In genomic region chr9:136078498-136079011, GRCh38 we compare ENCODE assay signal across 24 cellular contexts. TPM values are rescaled to one million over a fixed set of nuclear protein-coding genes. Genes with fewer than 3 reads are reported as not detected.
DNase-seq lines count a peak whose midpoint lies in the region; ATAC-seq lines count a peak whose summit lies in the region.
"Had no signal": no experiment of that assay in that cellular context is flagged by ENCODE, and none has a peak within 500 bp of the region (broad histone marks: within the 10 kb centered on the region; RNA-seq: fewer than 3 reads in every experiment).

No MANE protein-coding gene starts in this region.

- H3K14ac ChIP-seq in neuronal stem cell (ENCODE audit: low read length), result no peak overlapping the region

- peak; percentile 0 for DNase-seq in stimulated activated CD4-positive, alpha-beta T cell treated with anti-CD3 and anti-CD28 coated beads, Interleukin-4, amount 100 ng/mL, for 1 hour
- DNase-seq in stimulated activated CD4-positive, alpha-beta T cell treated with anti-CD3 and anti-CD28 coated beads, Interleukin-12 subunit alpha, Interleukin-12 subunit beta, amount 100 ng/mL, for 4 hours, result no peak
- DNase-seq in epidermal melanocyte (ENCODE audit: insufficient read length, low spot score) (peak; percentile 10), neuronal stem cell (ENCODE audit: low spot score) (no peak), aorta (peak; percentile 31 to 74), SIG-M5 treated with dmso at 0.1 percent for 504 hours (lab: John Stamatoyannopoulos, UW; ENCODE audit: unreplicated experiment) (no peak), NCI-H2107 treated with DMSO at 0.1 percent for 48 hours (lab: John Stamatoyannopoulos, UW; ENCODE audit: unreplicated experiment) (no peak)
- DNase-seq: activated CD4-positive, alpha-beta T cell treated with anti-CD3 and anti-CD28 coated beads for 48 hours; activated T-cell treated with anti-CD3 and anti-CD28 coated beads, Interleukin-2, amount 50 U/mL, for 24 hours; Caco-2; GF-D8; KG1; NCI-H1417 treated with DMSO at 0.1 percent for 48 hours; NCI-H2081 treated with DMSO at 0.1 percent for 48 hours; NCI-H748 treated with DMSO at 0.1 percent for 48 hours; stimulated activated CD4-positive, alpha-beta T cell treated with anti-CD3 and anti-CD28 coated beads, Interleukin-4, amount 100 ng/mL, for 4 hours; stimulated activated naive B cell treated with anti-CD40 and anti-IgM and Interleukin-4, amounts not matched to agents 10 μg/mL and 1 μg/mL and 100 μg/mL, for 72 hours; T-helper 9 cell; WERI-Rb-1 had no signal

- peak overlapping the region; percentile 89 for H2AK5ac ChIP-seq in neuronal stem cell (ENCODE audit: low read depth, low read length)

- H4K91ac ChIP-seq in neuronal stem cell (ENCODE audit: low read depth, low read length, poor library complexity), result no peak overlapping the region

- no peak overlapping the region for H4K8ac ChIP-seq in neuronal stem cell (ENCODE audit: low read depth, low read length)

- H3K27me3 ChIP-seq in neuronal stem cell (ENCODE audit: control insufficient read depth in 3 of 3, insufficient read depth in 3 of 3, low read depth in 1 of 3, low read length in 3 of 3) (no peaks in the 10 kb centered on the region), aorta (ENCODE audit: control insufficient read depth in 1 of 2, insufficient read depth in 2 of 2, low read length in 1 of 2) (no peaks in the 10 kb centered on the region)
- H3K27me3 ChIP-seq: ovary, right lobe of liver, suprapubic skin had no signal

- H2BK120ac ChIP-seq in neuronal stem cell (ENCODE audit: low read depth, low read length), result no peak overlapping the region

- peak overlapping the region; percentile 48 for H3K18ac ChIP-seq in neuronal stem cell (ENCODE audit: low read length)

- peaks cover 6% of the 10 kb centered on the region for H3K79me1 ChIP-seq in neuronal stem cell (ENCODE audit: low read depth, low read length)

- H3K9ac ChIP-seq in neuronal stem cell (ENCODE audit: low read depth, low read length, poor library complexity), result peak overlapping the region; percentile 30

- H2AFZ ChIP-seq in neuronal stem cell (ENCODE audit: low read length), result no peak overlapping the region

- no CpG with 5 or more reads among the region's 27 CpGs for WGBS in neuronal stem cell (ENCODE audit: extremely low coverage in 2 of 2, insufficient read length in 2 of 2, insufficient replicate concordance in 1 of 2), 2 donors
- WGBS in aorta, 2 donors, result 85 to 86% methylated on average over 27 of the region's 27 CpGs

- ATAC-seq in aorta (ENCODE audit: low FRiP score), result no peak
- no peak for ATAC-seq in GM19328 (IDR thresholded peaks at IDR 0.05; ENCODE audit: unreplicated experiment)
- ATAC-seq: naive thymus-derived CD8-positive, alpha-beta T cell; right lobe of liver; stimulated activated naive B cell treated with anti-CD40 and anti-IgM and Interleukin-4, amounts not matched to agents 10 μg/mL and 1 μg/mL and 100 μg/mL, for 72 hours had no signal

- H3K27ac ChIP-seq in neuronal stem cell (replicated peaks; ENCODE audit: low read length), result no peak overlapping the region
- H3K27ac ChIP-seq in aorta (ENCODE audit: low read depth in 1 of 2, low read length in 2 of 2), result no peak overlapping the region
- H3K27ac ChIP-seq: ovary, right lobe of liver, suprapubic skin, WERI-Rb-1 had no signal

- H3K4me3 ChIP-seq in neuronal stem cell (ENCODE audit: low read length in 2 of 2) (no peak overlapping the region), aorta (ENCODE audit: low read length in 2 of 2) (no peak overlapping the region)
- H3K4me3 ChIP-seq: ovary, right lobe of liver, suprapubic skin had no signal

- H3K23ac ChIP-seq in neuronal stem cell (ENCODE audit: low read depth, low read length, poor library complexity), result peak overlapping the region; percentile 55

- H3K36me3 ChIP-seq in neuronal stem cell (replicated peaks in 1 of 2; ENCODE audit: control insufficient read depth in 2 of 2, insufficient read depth in 2 of 2, low read length in 2 of 2), result peaks cover 0 to 1% of the 10 kb centered on the region in 2 donors
- no peaks in the 10 kb centered on the region for H3K36me3 ChIP-seq in aorta (ENCODE audit: control insufficient read depth in 1 of 2, insufficient read depth in 2 of 2, low read length in 1 of 2)
- H3K36me3 ChIP-seq: ovary, right lobe of liver, WERI-Rb-1 had no signal

- no peak overlapping the region for H3K4me2 ChIP-seq in neuronal stem cell (ENCODE audit: insufficient read depth, low read length, poor library complexity, severe bottlenecking)

- H2BK5ac ChIP-seq in neuronal stem cell (ENCODE audit: low read length), result peak overlapping the region; percentile 66

- H3K4ac ChIP-seq in neuronal stem cell (ENCODE audit: low read length), result peak overlapping the region; percentile 53

- H2BK12ac ChIP-seq in neuronal stem cell (ENCODE audit: low read length), result peak overlapping the region; percentile 46

- no peaks in the 10 kb centered on the region for H3K4me1 ChIP-seq in neuronal stem cell (ENCODE audit: control insufficient read depth in 2 of 2, insufficient read depth in 1 of 2, low read depth in 1 of 2, low read length in 2 of 2)
- no peaks in the 10 kb centered on the region for H3K4me1 ChIP-seq in aorta (ENCODE audit: control insufficient read depth in 1 of 2, insufficient read depth in 2 of 2, low read length in 2 of 2)
- H3K4me1 ChIP-seq: Caco-2, right lobe of liver had no signal

- intact Hi-C loops in aorta (cut with DNase I), result no loop called here

- no peak overlapping the region for H2BK15ac ChIP-seq in neuronal stem cell (ENCODE audit: low read length)

- no peaks in the 10 kb centered on the region for H3K9me3 ChIP-seq in neuronal stem cell (replicated peaks in 1 of 2; ENCODE audit: control insufficient read depth in 2 of 2, insufficient read depth in 1 of 2, low read depth in 1 of 2, low read length in 2 of 2)
- H3K9me3 ChIP-seq in aorta (ENCODE audit: control insufficient read depth, low read length), result no peaks in the 10 kb centered on the region
- H3K9me3 ChIP-seq: Caco-2, ovary, right lobe of liver, suprapubic skin had no signal

RNA-seq across cellular contexts. Expression of gene NACC2, which starts 16.5 kb away (rescaled TPM):
- polyA plus RNA-seq in neuronal stem cell (2013, experiment 1 of 2), result 4.9 TPM
- polyA plus RNA-seq in neuronal stem cell (2013, experiment 2 of 2), result 5.0 TPM
- total RNA-seq in aorta, result 10 to 100 TPM; 51.3 to 61.0 TPM
- polyA plus RNA-seq in aorta, result 10 to 100 TPM; 10.5 to 11.7 TPM

RNA-seq across cellular contexts. Expression of gene TMEM250, which starts 40.1 kb away (rescaled TPM):
- 23.6 TPM for polyA plus RNA-seq in neuronal stem cell (2013, experiment 1 of 2)
- polyA plus RNA-seq in neuronal stem cell (2013, experiment 2 of 2), result 22.7 TPM
- total RNA-seq in aorta, result 10 to 100 TPM; 22.0 to 25.1 TPM
- polyA plus RNA-seq in aorta, result 10 to 100 TPM; 14.9 to 19.0 TPM

Comparison
In these comparisons a context has a peak if more than half of its experiments do, and no peak if none do; other contexts are left out.
1. DNase-seq: peak in stimulated activated CD4-positive, alpha-beta T cell treated with anti-CD3 and anti-CD28 coated beads, Interleukin-4, amount 100 ng/mL, for 1 hour (single experiment), epidermal melanocyte (single experiment) and aorta (2 of 2); none in stimulated activated CD4-positive, alpha-beta T cell treated with anti-CD3 and anti-CD28 coated beads, Interleukin-12 subunit alpha, Interleukin-12 subunit beta, amount 100 ng/mL, for 4 hours (single experiment), neuronal stem cell (single experiment), SIG-M5 treated with dmso at 0.1 percent for 504 hours (single experiment) and NCI-H2107 treated with DMSO at 0.1 percent for 48 hours (single experiment).